ENCODE assay signal across 8 cellular contexts in the genomic region with DNA sequence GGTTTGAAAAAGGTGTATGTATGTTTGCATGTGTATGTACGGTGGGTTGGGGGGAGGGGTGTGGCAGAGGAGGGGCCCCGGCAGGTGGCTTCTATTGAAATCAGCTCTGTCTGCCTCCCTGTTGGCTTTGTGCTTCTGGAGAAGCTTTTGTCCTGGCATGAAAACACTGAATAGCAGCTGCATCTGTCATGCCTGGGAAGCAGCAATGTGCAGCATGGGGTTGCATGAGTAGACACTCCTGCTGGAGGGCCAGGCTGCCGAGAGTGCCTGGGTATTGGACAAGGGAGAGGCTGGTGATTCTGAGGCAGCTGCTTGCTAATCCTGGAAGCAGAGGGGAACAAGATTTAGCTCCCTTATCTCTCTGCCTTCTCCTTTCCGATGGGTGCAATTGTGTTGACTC. TPM values are rescaled to one million over a fixed set of nuclear protein-coding genes. Genes with fewer than 3 reads are reported as not detected.
A peak's percentile ranks its signal among the peaks of the same experiment; 100 is the strongest.
DNase-seq lines count a peak whose midpoint lies in the region; TF ChIP-seq lines count a peak whose summit lies in the region.

No MANE protein-coding gene starts in this region.

- no peaks in the 10 kb centered on the region for H3K9me3 Mint-ChIP-seq in HFFc6

- H3K27ac ChIP-seq in fibroblast of lung (ENCODE audit: insufficient read depth, low read length), result peak overlapping the region; percentile 91
- peak overlapping the region; percentile 79 for H3K27ac ChIP-seq in skeletal muscle tissue (ENCODE audit: low read depth, low read length)

- H3K9me3 ChIP-seq in fibroblast of lung (ENCODE audit: control insufficient read depth, insufficient read depth, low read depth, low read length), result no peaks in the 10 kb centered on the region
- no peaks in the 10 kb centered on the region for H3K9me3 ChIP-seq in skeletal muscle tissue (ENCODE audit: control insufficient read depth in 3 of 3, low read length in 3 of 3)

- peak overlapping the region; percentile 88 for H3K4me2 ChIP-seq in fibroblast of lung (ENCODE audit: extremely low read depth, insufficient read depth, low read length)

- H3K27me3 ChIP-seq in fibroblast of lung (ENCODE audit: control insufficient read depth, insufficient read depth, low read length) (no peaks in the 10 kb centered on the region), skeletal muscle tissue (ENCODE audit: control insufficient read depth in 3 of 3, insufficient read depth in 3 of 3, low read length in 3 of 3) (no peaks in the 10 kb centered on the region)

- H4K20me1 ChIP-seq in fibroblast of lung (ENCODE audit: control insufficient read depth, extremely low read depth, insufficient read depth, low read length), result no peaks in the 10 kb centered on the region

- H3K9ac ChIP-seq in fibroblast of lung (ENCODE audit: insufficient read depth, low read length) (peak overlapping the region; percentile 58), skeletal muscle tissue (ENCODE audit: low read depth in 1 of 3, low read length in 3 of 3) (peak overlapping the region; percentile 32 to 65 (median 63))

- H3K79me2 ChIP-seq in fibroblast of lung (ENCODE audit: control insufficient read depth, insufficient read depth, low read length), result peaks cover 91% of the 10 kb centered on the region

- in situ Hi-C loops in KBM-7 (cut with MboI; ENCODE audit: low pct_unique_long_range_greater_than_20kb, low sequenced_read_pairs), result no loop called here

- H3K4me1 Mint-ChIP-seq in HFFc6 (ENCODE audit: low read depth), result peaks cover 94% of the 10 kb centered on the region

- H3K36me3 ChIP-seq in fibroblast of lung (ENCODE audit: control insufficient read depth, insufficient read depth, low read length), result no peaks in the 10 kb centered on the region
- no peaks in the 10 kb centered on the region for H3K36me3 ChIP-seq in skeletal muscle tissue (ENCODE audit: control insufficient read depth in 3 of 3, insufficient read depth in 3 of 3, low read length in 3 of 3)

- no peaks in the 10 kb centered on the region for H3K27me3 Mint-ChIP-seq in HFFc6 (ENCODE audit: insufficient read depth)

- H3K4me3 ChIP-seq in fibroblast of lung (replicated peaks in 1 of 4; ENCODE audit: control extremely low read depth in 1 of 4, insufficient read depth in 1 of 4, low read depth in 3 of 4, low read length in 4 of 4) (peak overlapping the region in 1 of 4 experiments; percentile 34), skeletal muscle tissue (ENCODE audit: low read length in 3 of 3) (no peak overlapping the region)

- peak; percentile 73 for DNase-seq in HFFc6
- DNase-seq in NCI-H69 (lab: John Stamatoyannopoulos, UW), result peak; percentile 98
- DNase-seq in fibroblast of lung (ENCODE audit: low read depth in 2 of 2), result peak; percentile 79 to 82
- DNase-seq in SIG-M5 treated with dmso at 0.1 percent for 504 hours (lab: John Stamatoyannopoulos, UW; ENCODE audit: unreplicated experiment), result no peak
- DNase-seq in mucosa of gallbladder (ENCODE audit: low spot score), result no peak
- no peak for DNase-seq in KBM-7
- no peak for DNase-seq in activated naive CD4-positive, alpha-beta T cell treated with anti-CD3 and anti-CD28 coated beads, Interleukin-2, amount 50 U/mL, for 16 hours

- H2AFZ ChIP-seq in fibroblast of lung (ENCODE audit: low read length), result no peak overlapping the region

- TF ChIP-seq CTCF in HFFc6 (IDR thresholded peaks at IDR 0.05), result no peak
- no peak for TF ChIP-seq CTCF in fibroblast of lung (conservative IDR thresholded peaks at IDR 0.05 in 1 of 2, IDR thresholded peaks at IDR 0.05 in 1 of 2; ENCODE audit: low read depth in 1 of 2, low read length in 2 of 2)

- 0 out of 2 replicates have a peak, but pooled peaks cover under 1% of the 10 kb centered on the region for H3K36me3 Mint-ChIP-seq in HFFc6 (ENCODE audit: low read depth)

- H3K27ac Mint-ChIP-seq in HFFc6, result peak overlapping the region; percentile 72

- H3K4me3 Mint-ChIP-seq in HFFc6, result peak overlapping the region; percentile 31; the same call in 1 of the 2 replicates

- peaks cover 50% of the 10 kb centered on the region for H3K4me1 ChIP-seq in fibroblast of lung (ENCODE audit: control insufficient read depth, extremely low read depth, insufficient read depth, low read length)
- H3K4me1 ChIP-seq in skeletal muscle tissue (ENCODE audit: control insufficient read depth in 3 of 3, insufficient read depth in 3 of 3, low read length in 3 of 3), result peaks cover 91 to 95% (median 92%) of the 10 kb centered on the region in 3 donors

RNA-seq across cellular contexts. Expression of a gene that starts 20.5 kb away (rescaled TPM):
- 10 to 100 TPM; 80.0 to 89.1 (median 86.0) TPM for total RNA-seq in HFFc6 (2021; fragmentation: NEBNext Ultra II Directional; extraction: Animal tissue kit (Norgen Biotek cat#: 25700))
- 31.3 and 51.9 TPM in 2 replicates for total RNA-seq in fibroblast of lung
- polyA plus RNA-seq in fibroblast of lung, result 74.4 and 85.7 TPM in 2 replicates
- 65.5 and 70.1 TPM in 2 replicates for polyA plus RNA-seq in fibroblast of lung (2012)
- polyA minus RNA-seq in fibroblast of lung (ENCODE audit: low replicate concordance), result 138 and 201 TPM in 2 replicates
- total RNA-seq in skeletal muscle tissue, result 26.6 TPM
- total RNA-seq in mucosa of gallbladder, result 168 TPM

Comparison
In these comparisons a context has a peak if more than half of its experiments do, and no peak if none do; other contexts are left out.
1. DNase-seq: peak in HFFc6 (single experiment), NCI-H69 (single experiment) and fibroblast of lung (2 of 2); none in SIG-M5 treated with dmso at 0.1 percent for 504 hours (single experiment), mucosa of gallbladder (single experiment), KBM-7 (single experiment) and activated naive CD4-positive, alpha-beta T cell treated with anti-CD3 and anti-CD28 coated beads, Interleukin-2, amount 50 U/mL, for 16 hours (single experiment).